8 cellular contexts compared by ENCODE assay signal in the genomic region with DNA sequence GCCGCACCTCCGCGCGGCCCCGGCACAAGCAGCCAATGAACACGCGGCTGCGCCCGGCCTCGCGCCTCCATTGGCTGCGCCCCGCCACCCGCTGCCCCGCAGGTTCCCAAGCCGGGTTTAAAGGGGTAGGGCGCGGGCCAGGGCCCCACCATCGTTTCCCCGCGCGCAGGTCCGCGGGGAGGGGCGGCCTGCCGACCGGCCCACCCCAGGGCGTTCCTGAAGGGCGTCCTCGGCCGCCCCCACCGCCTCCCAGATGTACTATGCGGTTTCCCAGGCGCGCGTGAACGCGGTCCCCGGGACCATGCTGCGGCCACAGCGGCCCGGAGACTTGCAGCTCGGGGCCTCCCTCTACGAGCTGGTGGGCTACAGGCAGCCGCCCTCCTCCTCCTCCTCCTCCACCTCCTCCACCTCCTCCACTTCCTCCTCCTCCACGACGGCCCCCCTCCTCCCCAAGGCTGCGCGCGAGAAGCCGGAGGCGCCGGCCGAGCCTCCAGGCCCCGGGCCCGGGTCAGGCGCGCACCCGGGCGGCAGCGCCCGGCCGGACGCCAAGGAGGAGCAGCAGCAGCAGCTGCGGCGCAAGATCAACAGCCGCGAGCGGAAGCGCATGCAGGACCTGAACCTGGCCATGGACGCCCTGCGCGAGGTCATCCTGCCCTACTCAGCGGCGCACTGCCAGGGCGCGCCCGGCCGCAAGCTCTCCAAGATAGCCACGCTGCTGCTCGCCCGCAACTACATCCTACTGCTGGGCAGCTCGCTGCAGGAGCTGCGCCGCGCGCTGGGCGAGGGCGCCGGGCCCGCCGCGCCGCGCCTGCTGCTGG. TPM values are rescaled to one million over a fixed set of nuclear protein-coding genes. Genes with fewer than 3 reads are reported as not detected.
A peak's percentile ranks its signal among the peaks of the same experiment; 100 is the strongest.
DNase-seq lines count a peak whose midpoint lies in the region; ATAC-seq and TF ChIP-seq lines count a peak whose summit lies in the region.

A gene with protein sequence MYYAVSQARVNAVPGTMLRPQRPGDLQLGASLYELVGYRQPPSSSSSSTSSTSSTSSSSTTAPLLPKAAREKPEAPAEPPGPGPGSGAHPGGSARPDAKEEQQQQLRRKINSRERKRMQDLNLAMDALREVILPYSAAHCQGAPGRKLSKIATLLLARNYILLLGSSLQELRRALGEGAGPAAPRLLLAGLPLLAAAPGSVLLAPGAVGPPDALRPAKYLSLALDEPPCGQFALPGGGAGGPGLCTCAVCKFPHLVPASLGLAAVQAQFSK (plus strand): TSS at position 148 of the 818 bp plus-strand sequence. CDS start 106 bp downstream, at position 254.

- POLR2A ChIA-PET in activated CD8-positive, alpha-beta T cell treated with anti-CD3 and anti-CD28 coated beads for 36 hours (lab: Charles Lee): no interaction called here

- H3K27ac Mint-ChIP-seq in activated CD8-positive, alpha-beta T cell treated with anti-CD3 and anti-CD28 coated beads for 36 hours: no peak within 1 kb of the TSS
- H3K27ac Mint-ChIP-seq in nephron: no peak within 1 kb of the TSS

- CTCF ChIA-PET in activated CD8-positive, alpha-beta T cell treated with anti-CD3 and anti-CD28 coated beads for 36 hours (lab: Charles Lee): no interaction called here

- peaks cover 16 to 37% (median 22%) of the 10 kb centered on the region in 3 donors for H3K4me1 ChIP-seq in esophagus squamous epithelium
- H3K4me1 ChIP-seq in urinary bladder (ENCODE audit: insufficient read depth): peaks cover 3% of the 10 kb centered on the region

- TF ChIP-seq CTCF in GM10266 (IDR thresholded peaks at IDR 0.05; ENCODE audit: control insufficient read depth, insufficient read depth, low read depth, missing control alignments) (no peak), esophagus squamous epithelium (IDR thresholded peaks at IDR 0.05) (no peak), nephron (IDR thresholded peaks at IDR 0.05; ENCODE audit: unreplicated experiment in 3 of 3) (no peak)
- TF ChIP-seq CTCF in activated CD8-positive, alpha-beta T cell treated with anti-CD3 and anti-CD28 coated beads for 36 hours (IDR thresholded peaks at IDR 0.05): no peak

- peaks cover 66% of the 10 kb centered on the region for H3K27me3 Mint-ChIP-seq in activated CD8-positive, alpha-beta T cell treated with anti-CD3 and anti-CD28 coated beads for 36 hours
- H3K27me3 Mint-ChIP-seq in nephron (ENCODE audit: low read depth): peaks cover 97% of the 10 kb centered on the region

- peaks cover 9% of the 10 kb centered on the region for H3K4me1 Mint-ChIP-seq in activated CD8-positive, alpha-beta T cell treated with anti-CD3 and anti-CD28 coated beads for 36 hours (ENCODE audit: low read depth)
- peaks cover 18% of the 10 kb centered on the region for H3K4me1 Mint-ChIP-seq in nephron

- H3K27ac ChIP-seq in esophagus squamous epithelium: no peak within 1 kb of the TSS
- no peak within 1 kb of the TSS for H3K27ac ChIP-seq in urinary bladder (ENCODE audit: low read depth)

- no peaks in the 10 kb centered on the region for H3K36me3 ChIP-seq in esophagus squamous epithelium
- H3K36me3 ChIP-seq in urinary bladder (ENCODE audit: insufficient read depth): no peaks in the 10 kb centered on the region

- peaks cover 0 to 6% (median 0%) of the 10 kb centered on the region in 3 donors for H3K9me3 ChIP-seq in esophagus squamous epithelium

- H3K4me3 ChIP-seq in esophagus squamous epithelium: peak within 1 kb of the TSS; percentile 6 to 60 (median 36)
- H3K4me3 ChIP-seq in urinary bladder (ENCODE audit: low read depth, low read length): peak within 1 kb of the TSS; percentile 45

- TF ChIP-seq POLR2A in esophagus squamous epithelium (IDR thresholded peaks at IDR 0.05): no peak

- ATAC-seq in activated CD8-positive, alpha-beta T cell treated with anti-CD3 and anti-CD28 coated beads for 36 hours: peak; percentile 74
- ATAC-seq in GM21367 (IDR thresholded peaks at IDR 0.05; ENCODE audit: unreplicated experiment) (no peak), GM19328 (IDR thresholded peaks at IDR 0.05; ENCODE audit: unreplicated experiment) (no peak)

- H3K27me3 ChIP-seq in esophagus squamous epithelium: peaks cover 23 to 100% (median 31%) of the 10 kb centered on the region in 4 donors

- peaks cover 4% of the 10 kb centered on the region for H3K9me3 Mint-ChIP-seq in activated CD8-positive, alpha-beta T cell treated with anti-CD3 and anti-CD28 coated beads for 36 hours
- H3K9me3 Mint-ChIP-seq in nephron: peaks cover 18% of the 10 kb centered on the region

- intact Hi-C loops in activated CD8-positive, alpha-beta T cell treated with anti-CD3 and anti-CD28 coated beads for 36 hours (cut with micrococcal nuclease): loop anchor here (5.0 kb wide), 1 partner anchor 48 kb away; no protein-coding TSS in a partner anchor
- intact Hi-C loops in esophagus squamous epithelium (cut with DNase I): no loop called here

- peak; percentile 58 for DNase-seq in GM10266 (ENCODE audit: extremely low spot score)
- peak; percentile 3 for DNase-seq in NCI-H1092 (lab: John Stamatoyannopoulos, UW)
- DNase-seq in activated CD8-positive, alpha-beta T cell treated with anti-CD3 and anti-CD28 coated beads for 36 hours: peak; percentile 48
- no peak for DNase-seq in esophagus squamous epithelium (lab: John Stamatoyannopoulos, UW)

- H3K4me3 Mint-ChIP-seq in activated CD8-positive, alpha-beta T cell treated with anti-CD3 and anti-CD28 coated beads for 36 hours: peak within 1 kb of the TSS; percentile 65
- peak within 1 kb of the TSS; percentile 69 to 79 (median 78) for H3K4me3 Mint-ChIP-seq in nephron

- no peaks in the 10 kb centered on the region for H3K36me3 Mint-ChIP-seq in activated CD8-positive, alpha-beta T cell treated with anti-CD3 and anti-CD28 coated beads for 36 hours (ENCODE audit: low read depth)
- H3K36me3 Mint-ChIP-seq in nephron (ENCODE audit: low read depth): peaks cover 4% of the 10 kb centered on the region

- 0% methylated on average over 3 to 8 of the region's 95 CpGs for WGBS in esophagus squamous epithelium, 2 donors
- WGBS in urinary bladder: under 1% methylated on average over 95 of the region's 95 CpGs

RNA-seq across cellular contexts. Expression of the gene that starts here (rescaled TPM):
- total RNA-seq in activated CD8-positive, alpha-beta T cell treated with anti-CD3 and anti-CD28 coated beads for 36 hours: under 1 TPM in 1 of 2 experiments, not detected in 1; 0.61 TPM
- not detected for total RNA-seq in esophagus squamous epithelium
- not detected for total RNA-seq in urinary bladder
- not detected for polyA plus RNA-seq in urinary bladder

Comparison
In these comparisons a context has a peak if more than half of its experiments do, and no peak if none do; other contexts are left out.
1. Peak in DNase-seq and ATAC-seq in activated CD8-positive, alpha-beta T cell treated with anti-CD3 and anti-CD28 coated beads for 36 hours; RNA of the gene not detected or under 1 TPM.